ENCODE assay signal across 1 cellular context in genomic region chr12:116266631-116267349, GRCh38.
TF ChIP-seq lines count a peak whose summit lies in the region.

No MANE protein-coding gene starts in this region.

TF ChIP-seq in SK-N-SH treated with all-trans-retinoic acid at 6 μM for 48 hours, 23 proteins besides CTCF, POLR2A, EP300 and RAD21 (continued from another document):
- TF ChIP-seq CSRNP3 (CRISPR knock-in tag; IDR thresholded peaks at IDR 0.05), result no peak
- TF ChIP-seq ESRRG (CRISPR knock-in tag; IDR thresholded peaks at IDR 0.05), result no peak
